Comparison of ENCODE assay signal across 20 cellular contexts in the genomic region with DNA sequence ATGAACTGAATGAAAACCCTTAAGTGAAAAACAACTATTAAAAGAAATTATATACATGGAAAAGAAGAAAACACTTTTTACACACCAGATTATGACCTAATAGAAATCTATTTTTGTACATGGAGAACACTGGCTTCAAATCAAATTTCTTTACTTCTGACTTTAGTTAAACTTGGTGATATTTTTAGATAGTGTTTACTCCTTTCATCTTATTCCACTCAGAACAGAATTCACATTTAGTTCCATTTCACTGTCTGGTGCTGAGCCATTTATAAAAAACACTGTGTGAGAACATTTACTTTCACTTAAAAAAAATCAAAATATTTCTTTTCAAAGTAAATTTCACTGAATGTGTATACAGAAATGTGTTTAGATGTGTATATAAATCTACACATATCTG.
DNase-seq lines count a peak whose midpoint lies in the region; ATAC-seq, FAIRE-seq and TF ChIP-seq lines count a peak whose summit lies in the region.
"Had no signal": no experiment of that assay in that cellular context is flagged by ENCODE, and none has a peak within 500 bp of the region (broad histone marks: within the 10 kb centered on the region; RNA-seq: fewer than 3 reads in every experiment).

No MANE protein-coding gene starts in this region.

- H3K9me3 ChIP-seq in thoracic aorta = no peaks in the 10 kb centered on the region

- H3K36me3 Mint-ChIP-seq in osteocyte (ENCODE audit: unreplicated experiment) = peaks cover 36% of the 10 kb centered on the region

- H3K4me3 ChIP-seq in coronary artery (peak overlapping the region; percentile 38), thoracic aorta (peak overlapping the region; percentile 29)
- H3K4me3 ChIP-seq: GM23338 had no signal

- peak overlapping the region; percentile 84 to 86 for H3K27ac ChIP-seq in coronary artery
- peak overlapping the region; percentile 67 to 87 for H3K27ac ChIP-seq in thoracic aorta

- no peaks in the 10 kb centered on the region for H3K27me3 ChIP-seq in thoracic aorta (replicated peaks; ENCODE audit: insufficient read depth)

- H3K9me3 Mint-ChIP-seq in osteocyte (ENCODE audit: unreplicated experiment) = no peaks in the 10 kb centered on the region
- H3K9me3 Mint-ChIP-seq: CD4-positive, alpha-beta T cell; GM23338 had no signal

- H3K27me3 Mint-ChIP-seq in osteocyte (ENCODE audit: unreplicated experiment) = no peaks in the 10 kb centered on the region
- H3K27me3 Mint-ChIP-seq: B cell; CD4-positive, alpha-beta T cell had no signal

- peak; percentile 42 for FAIRE-seq in GM18507 (lab: Jason Lieb, UNC)
- FAIRE-seq: G401.6, GM12891 had no signal

- H3K4me3 Mint-ChIP-seq in osteocyte (ENCODE audit: unreplicated experiment) = no peak overlapping the region
- H3K4me3 Mint-ChIP-seq: B cell; CD4-positive, alpha-beta T cell; GM23338 had no signal

- H3K4me1 ChIP-seq in thoracic aorta (ENCODE audit: control insufficient read depth in 1 of 2, low read depth in 2 of 2) = peaks cover 35 to 72% of the 10 kb centered on the region in 2 donors

- ATAC-seq in thoracic aorta (ENCODE audit: insufficient number of reproducible peaks, low FRiP score, low read depth) = peak; percentile 76
- no peak for ATAC-seq in HG02798 (IDR thresholded peaks at IDR 0.05; ENCODE audit: poor library complexity, unreplicated experiment)
- ATAC-seq: GM23338 had no signal

- H3K4me1 Mint-ChIP-seq in osteocyte (ENCODE audit: unreplicated experiment) = peaks cover 12% of the 10 kb centered on the region
- H3K4me1 Mint-ChIP-seq: B cell, GM23338 had no signal

- TF ChIP-seq CTCF in coronary artery (IDR thresholded peaks at IDR 0.05) (no peak), osteocyte (IDR thresholded peaks at IDR 0.05) (no peak), thoracic aorta (IDR thresholded peaks at IDR 0.05) (no peak)

- H3K36me3 ChIP-seq in thoracic aorta = peaks cover 10% of the 10 kb centered on the region

- DNase-seq in GM18507 (ENCODE audit: extremely low spot score, insufficient read length, low read depth) (no peak), coronary artery (ENCODE audit: low spot score) (no peak), osteocyte (ENCODE audit: extremely low spot score, unreplicated experiment) (no peak), thoracic aorta (ENCODE audit: low spot score) (no peak), DMS114 treated with DMSO at 0.1 percent for 48 hours (lab: John Stamatoyannopoulos, UW; ENCODE audit: unreplicated experiment) (no peak), NCI-H2196 treated with DMSO at 0.1 percent for 48 hours (lab: John Stamatoyannopoulos, UW; ENCODE audit: unreplicated experiment) (no peak)
- DNase-seq: Calu3; CD4-positive, alpha-beta T cell; DMS79 treated with DMSO at 0.1 percent for 48 hours; KBM-7; NCI-H1048; NCI-H146; NCI-H2081 treated with DMSO at 0.1 percent for 48 hours; NCI-H226; NCI-H526 treated with DMSO at 0.1 percent for 48 hours had no signal

- peak overlapping the region; percentile 15 for H3K27ac Mint-ChIP-seq in osteocyte (ENCODE audit: unreplicated experiment)
- H3K27ac Mint-ChIP-seq: B cell; CD4-positive, alpha-beta T cell; GM23338 had no signal
